ENCODE assay signal across 16 cellular contexts in the genomic region with DNA sequence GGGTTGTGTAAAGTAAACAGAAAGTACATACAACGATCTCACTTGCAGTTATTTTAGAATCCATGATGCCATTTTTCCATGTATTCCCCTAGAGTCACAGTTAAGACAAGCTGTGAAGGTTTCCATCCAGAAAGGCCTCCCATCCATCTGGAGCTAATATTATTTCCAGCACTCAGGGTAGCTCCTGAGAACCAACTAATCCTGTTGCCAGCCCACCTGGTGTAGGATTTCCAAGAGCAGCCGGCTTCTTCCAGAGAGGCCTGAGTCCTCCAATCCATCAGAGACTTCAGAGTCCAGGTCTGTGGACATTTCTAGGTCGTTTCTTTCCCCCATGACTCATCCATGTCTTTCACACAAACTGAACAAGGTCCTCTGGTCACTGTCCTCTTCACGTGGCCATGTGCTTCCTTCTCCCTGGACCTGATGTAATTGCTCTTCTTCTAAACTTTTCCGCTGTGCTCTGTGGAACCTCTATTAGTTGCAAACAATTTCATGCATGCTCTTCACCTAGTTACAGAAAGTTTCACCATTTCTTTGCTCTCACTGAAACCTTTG.
A peak's percentile ranks its signal among the peaks of the same experiment; 100 is the strongest.
DNase-seq lines count a peak whose midpoint lies in the region; ATAC-seq and TF ChIP-seq lines count a peak whose summit lies in the region.
"Had no signal": no experiment of that assay in that cellular context is flagged by ENCODE, and none has a peak within 500 bp of the region (broad histone marks: within the 10 kb centered on the region; RNA-seq: fewer than 3 reads in every experiment).

No MANE protein-coding gene starts in this region.

- no peak for ATAC-seq in GM21515 (IDR thresholded peaks at IDR 0.05; ENCODE audit: unreplicated experiment)
- ATAC-seq: K562 had no signal

- peak overlapping the region; percentile 13 for H3K27ac Mint-ChIP-seq in nephron progenitor cell
- H3K27ac Mint-ChIP-seq: CD4-positive, CD25-positive, alpha-beta regulatory T cell; CD8-positive, alpha-beta memory T cell had no signal

- H3K36me3 Mint-ChIP-seq in nephron progenitor cell (ENCODE audit: low read depth) = no peaks in the 10 kb centered on the region
- H3K36me3 Mint-ChIP-seq: CD4-positive, CD25-positive, alpha-beta regulatory T cell; CD8-positive, alpha-beta memory T cell had no signal

- in situ Hi-C loops in G401 (cut with HindIII; ENCODE audit: low sequenced_read_pairs) = no loop called here

- no peak overlapping the region for H3K4me3 Mint-ChIP-seq in nephron progenitor cell
- H3K4me3 Mint-ChIP-seq: CD4-positive, CD25-positive, alpha-beta regulatory T cell; CD8-positive, alpha-beta memory T cell had no signal

- no peaks in the 10 kb centered on the region for H3K27me3 Mint-ChIP-seq in nephron progenitor cell (ENCODE audit: low read depth, poor library complexity)
- H3K27me3 Mint-ChIP-seq: CD4-positive, CD25-positive, alpha-beta regulatory T cell had no signal

- no peaks in the 10 kb centered on the region for H3K9me3 Mint-ChIP-seq in nephron progenitor cell

- DNase-seq in G401 (ENCODE audit: low spot score) = peak; percentile 93
- peak; percentile 78 for DNase-seq in NCI-H2171 treated with DMSO at 0.1 percent for 48 hours (lab: John Stamatoyannopoulos, UW)
- peak; percentile 92 for DNase-seq in cerebellar cortex (ENCODE audit: low spot score)
- no peak for DNase-seq in nephron progenitor cell
- no peak for DNase-seq in kidney glomerular epithelial cell (lab: John Stamatoyannopoulos, UW)
- DNase-seq: BE2C; CD4-positive, CD25-positive, alpha-beta regulatory T cell; CD8-positive, alpha-beta memory T cell; COR-L47; DMS 273 treated with DMSO at 0.1 percent for 48 hours; DMS53; DND-41; EL; IMR-90 had no signal

- TF ChIP-seq CTCF in nephron progenitor cell (IDR thresholded peaks at IDR 0.05) = no peak

- peaks cover 22% of the 10 kb centered on the region for H3K4me1 Mint-ChIP-seq in nephron progenitor cell
- H3K4me1 Mint-ChIP-seq: CD4-positive, CD25-positive, alpha-beta regulatory T cell; CD8-positive, alpha-beta memory T cell had no signal

Comparison
In these comparisons a context has a peak if more than half of its experiments do, and no peak if none do; other contexts are left out.
1. DNase-seq: peak in G401 (single experiment), NCI-H2171 treated with DMSO at 0.1 percent for 48 hours (single experiment) and cerebellar cortex (single experiment); none in nephron progenitor cell (single experiment) and kidney glomerular epithelial cell (single experiment).